In genomic region chr13:74158028-74158427, GRCh38 we compare ENCODE assay signal across 1 cellular context.
TF ChIP-seq lines count a peak whose summit lies in the region.

No MANE protein-coding gene starts in this region.

TF ChIP-seq in H1, 55 proteins besides CTCF, POLR2A, EP300 and RAD21 (continued from another document):
- TF ChIP-seq HDAC6 (IDR thresholded peaks at IDR 0.05; ENCODE audit: low read depth, low read length) (no peak), PHF8 (conservative IDR thresholded peaks at IDR 0.05; ENCODE audit: low read depth, low read length) (no peak), TAF7 (optimal IDR thresholded peaks at IDR 0.05; ENCODE audit: borderline replicate concordance, low read depth, low read length) (no peak), RNF2 (IDR thresholded peaks at IDR 0.05; ENCODE audit: borderline replicate concordance, low read depth, low read length, missing control alignments, poor library complexity, severe bottlenecking) (no peak)
